Comparison of ENCODE assay signal across 1 cellular context in genomic region chr4:142080960-142081359, GRCh38.
TF ChIP-seq lines count a peak whose summit lies in the region.

No MANE protein-coding gene starts in this region.

TF ChIP-seq in GM23338, 12 proteins besides CTCF, POLR2A, EP300 and RAD21 (continued from another document):
- TF ChIP-seq, protein P1, sequence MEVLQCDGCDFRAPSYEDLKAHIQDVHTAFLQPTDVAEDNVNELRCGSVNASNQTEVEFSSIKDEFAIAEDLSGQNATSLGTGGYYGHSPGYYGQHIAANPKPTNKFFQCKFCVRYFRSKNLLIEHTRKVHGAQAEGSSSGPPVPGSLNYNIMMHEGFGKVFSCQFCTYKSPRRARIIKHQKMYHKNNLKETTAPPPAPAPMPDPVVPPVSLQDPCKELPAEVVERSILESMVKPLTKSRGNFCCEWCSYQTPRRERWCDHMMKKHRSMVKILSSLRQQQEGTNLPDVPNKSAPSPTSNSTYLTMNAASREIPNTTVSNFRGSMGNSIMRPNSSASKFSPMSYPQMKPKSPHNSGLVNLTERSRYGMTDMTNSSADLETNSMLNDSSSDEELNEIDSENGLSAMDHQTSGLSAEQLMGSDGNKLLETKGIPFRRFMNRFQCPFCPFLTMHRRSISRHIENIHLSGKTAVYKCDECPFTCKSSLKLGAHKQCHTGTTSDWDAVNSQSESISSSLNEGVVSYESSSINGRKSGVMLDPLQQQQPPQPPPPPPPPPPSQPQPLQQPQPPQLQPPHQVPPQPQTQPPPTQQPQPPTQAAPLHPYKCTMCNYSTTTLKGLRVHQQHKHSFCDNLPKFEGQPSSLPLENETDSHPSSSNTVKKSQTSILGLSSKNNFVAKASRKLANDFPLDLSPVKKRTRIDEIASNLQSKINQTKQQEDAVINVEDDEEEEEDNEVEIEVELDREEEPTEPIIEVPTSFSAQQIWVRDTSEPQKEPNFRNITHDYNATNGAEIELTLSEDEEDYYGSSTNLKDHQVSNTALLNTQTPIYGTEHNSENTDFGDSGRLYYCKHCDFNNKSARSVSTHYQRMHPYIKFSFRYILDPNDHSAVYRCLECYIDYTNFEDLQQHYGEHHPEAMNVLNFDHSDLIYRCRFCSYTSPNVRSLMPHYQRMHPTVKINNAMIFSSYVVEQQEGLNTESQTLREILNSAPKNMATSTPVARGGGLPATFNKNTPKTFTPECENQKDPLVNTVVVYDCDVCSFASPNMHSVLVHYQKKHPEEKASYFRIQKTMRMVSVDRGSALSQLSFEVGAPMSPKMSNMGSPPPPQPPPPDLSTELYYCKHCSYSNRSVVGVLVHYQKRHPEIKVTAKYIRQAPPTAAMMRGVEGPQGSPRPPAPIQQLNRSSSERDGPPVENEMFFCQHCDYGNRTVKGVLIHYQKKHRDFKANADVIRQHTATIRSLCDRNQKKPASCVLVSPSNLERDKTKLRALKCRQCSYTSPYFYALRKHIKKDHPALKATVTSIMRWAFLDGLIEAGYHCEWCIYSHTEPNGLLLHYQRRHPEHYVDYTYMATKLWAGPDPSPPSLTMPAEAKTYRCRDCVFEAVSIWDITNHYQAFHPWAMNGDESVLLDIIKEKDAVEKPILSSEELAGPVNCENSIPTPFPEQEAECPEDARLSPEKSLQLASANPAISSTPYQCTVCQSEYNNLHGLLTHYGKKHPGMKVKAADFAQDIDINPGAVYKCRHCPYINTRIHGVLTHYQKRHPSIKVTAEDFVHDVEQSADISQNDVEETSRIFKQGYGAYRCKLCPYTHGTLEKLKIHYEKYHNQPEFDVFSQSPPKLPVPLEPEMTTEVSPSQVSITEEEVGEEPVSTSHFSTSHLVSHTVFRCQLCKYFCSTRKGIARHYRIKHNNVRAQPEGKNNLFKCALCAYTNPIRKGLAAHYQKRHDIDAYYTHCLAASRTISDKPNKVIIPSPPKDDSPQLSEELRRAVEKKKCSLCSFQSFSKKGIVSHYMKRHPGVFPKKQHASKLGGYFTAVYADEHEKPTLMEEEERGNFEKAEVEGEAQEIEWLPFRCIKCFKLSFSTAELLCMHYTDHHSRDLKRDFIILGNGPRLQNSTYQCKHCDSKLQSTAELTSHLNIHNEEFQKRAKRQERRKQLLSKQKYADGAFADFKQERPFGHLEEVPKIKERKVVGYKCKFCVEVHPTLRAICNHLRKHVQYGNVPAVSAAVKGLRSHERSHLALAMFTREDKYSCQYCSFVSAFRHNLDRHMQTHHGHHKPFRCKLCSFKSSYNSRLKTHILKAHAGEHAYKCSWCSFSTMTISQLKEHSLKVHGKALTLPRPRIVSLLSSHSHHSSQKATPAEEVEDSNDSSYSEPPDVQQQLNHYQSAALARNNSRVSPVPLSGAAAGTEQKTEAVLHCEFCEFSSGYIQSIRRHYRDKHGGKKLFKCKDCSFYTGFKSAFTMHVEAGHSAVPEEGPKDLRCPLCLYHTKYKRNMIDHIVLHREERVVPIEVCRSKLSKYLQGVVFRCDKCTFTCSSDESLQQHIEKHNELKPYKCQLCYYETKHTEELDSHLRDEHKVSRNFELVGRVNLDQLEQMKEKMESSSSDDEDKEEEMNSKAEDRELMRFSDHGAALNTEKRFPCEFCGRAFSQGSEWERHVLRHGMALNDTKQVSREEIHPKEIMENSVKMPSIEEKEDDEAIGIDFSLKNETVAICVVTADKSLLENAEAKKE (CRISPR knock-in tag; IDR thresholded peaks at IDR 0.05): no peak
- TF ChIP-seq ETS1 (IDR thresholded peaks at IDR 0.05): no peak
- no peak for TF ChIP-seq NANOG (IDR thresholded peaks at IDR 0.05; ENCODE audit: borderline replicate concordance)
- TF ChIP-seq ZNF331 (CRISPR knock-in tag; IDR thresholded peaks at IDR 0.05; ENCODE audit: low read depth): no peak
- TF ChIP-seq JUNB (IDR thresholded peaks at IDR 0.05; ENCODE audit: unreplicated experiment): no peak
- no peak for TF ChIP-seq EZH2 (IDR thresholded peaks at IDR 0.05; ENCODE audit: low read depth, unreplicated experiment)
- no peak for TF ChIP-seq CREB1 (CRISPR knock-in tag; IDR thresholded peaks at IDR 0.05; ENCODE audit: low read depth)
